ENCODE assay signal across 1 cellular context in the genomic region with DNA sequence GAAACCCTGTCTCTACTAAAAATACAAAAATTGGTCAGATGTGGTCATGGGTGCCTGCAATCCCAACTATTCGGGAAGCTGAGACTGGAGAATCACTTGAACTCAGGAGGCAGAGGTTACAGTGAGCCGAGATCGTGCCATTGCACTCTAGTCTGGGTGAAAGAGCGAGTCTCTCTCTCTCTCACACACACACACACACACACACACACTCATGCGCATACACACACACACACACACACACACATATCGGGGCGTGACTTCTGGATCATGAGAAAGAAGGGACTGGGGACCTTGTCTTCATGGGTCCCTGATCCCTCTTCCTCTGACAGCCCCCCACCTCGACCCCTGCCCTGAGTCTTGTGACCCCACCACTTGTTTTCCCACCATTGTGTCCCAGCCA.
TF ChIP-seq lines count a peak whose summit lies in the region.

No MANE protein-coding gene starts in this region.

TF ChIP-seq in HEK293, 187 proteins besides CTCF, POLR2A, EP300 and RAD21 (continued from another document):
- 0 out of 2 replicates have a peak, but pooled peaks have one; percentile 33 for TF ChIP-seq ZNF148 (tag by site-specific recombination; IDR thresholded peaks at IDR 0.05; ENCODE audit: borderline replicate concordance)
TF ChIP-seq in HEK293: peak in this region for 5.
